8 cellular contexts compared by ENCODE assay signal in genomic region chr1:43946244-43947060, GRCh38. TPM values are rescaled to one million over a fixed set of nuclear protein-coding genes. Genes with fewer than 3 reads are reported as not detected.
A peak's percentile ranks its signal among the peaks of the same experiment; 100 is the strongest.
DNase-seq lines count a peak whose midpoint lies in the region; ATAC-seq, FAIRE-seq and TF ChIP-seq lines count a peak whose summit lies in the region.

TSS of gene IPO13 (plus strand) at chr1:43946950. CDS start at chr1:43947601, 651 bp downstream.

- peaks cover 20 to 51% (median 38%) of the 10 kb centered on the region in 6 donors for H3K4me1 ChIP-seq in spleen

- H3K36me3 Mint-ChIP-seq in immature natural killer cell, result peaks cover 0 to 7% (median 5%) of the 10 kb centered on the region in 3 donors

- WGBS in spleen, 5 donors, result 0 to 2% (median 1%) methylated on average over 35 to 73 of the region's 73 CpGs

- peaks cover 0 to 1% (median 0%) of the 10 kb centered on the region in 3 donors for H3K27me3 Mint-ChIP-seq in immature natural killer cell (ENCODE audit: low read depth in 3 of 3)

- intact Hi-C loops in spleen (cut with DNase I; ENCODE audit: low total_unique reads), result no loop called here

- H3K9me3 ChIP-seq in spleen, result no peaks in the 10 kb centered on the region

- H3K36me3 ChIP-seq in bronchial epithelial cell (ENCODE audit: control insufficient read depth, insufficient read depth, low read length) (peaks cover 5% of the 10 kb centered on the region), spleen (peaks cover 0 to 25% (median 9%) of the 10 kb centered on the region in 6 donors)

- H3K9me3 Mint-ChIP-seq in immature natural killer cell, result no peaks in the 10 kb centered on the region

- H3K27ac ChIP-seq in spleen, result peak within 1 kb of the TSS; percentile 90 to 99 (median 96)

- no peak for FAIRE-seq in bronchial epithelial cell (lab: Jason Lieb, UNC)

- ATAC-seq in GM18870 (IDR thresholded peaks at IDR 0.05; ENCODE audit: unreplicated experiment) (peak; percentile 80), HG03135 (IDR thresholded peaks at IDR 0.05; ENCODE audit: unreplicated experiment) (peak; percentile 91)

- H3K4me3 Mint-ChIP-seq in immature natural killer cell, result peak within 1 kb of the TSS; percentile 91 to 94 (median 91)

- H3K4me3 ChIP-seq in WI38 (ENCODE audit: low read depth, low read length) (peak within 1 kb of the TSS; percentile 88), bronchial epithelial cell (ENCODE audit: low read depth, low read length) (peak within 1 kb of the TSS; percentile 89), spleen (peak within 1 kb of the TSS; percentile 62 to 83 (median 70))

- DNase-seq in AG08395 (ENCODE audit: low spot score) (peak; percentile 98), NCI-H2196 (lab: John Stamatoyannopoulos, UW; ENCODE audit: unreplicated experiment) (peak; percentile 96), bronchial epithelial cell (ENCODE audit: low read depth) (peak; percentile 90), immature natural killer cell (peak; percentile 95 to 97 (median 96)), spleen (peak; percentile 99)

- H3K27me3 ChIP-seq in bronchial epithelial cell (ENCODE audit: control insufficient read depth, insufficient read depth, low read length), result no peaks in the 10 kb centered on the region
- H3K27me3 ChIP-seq in spleen (replicated peaks in 1 of 7), result no peaks in the 10 kb centered on the region

- TF ChIP-seq POLR2A in spleen (IDR thresholded peaks at IDR 0.05), result peak in 1 of 3 donors; percentile 50

- peak; percentile 45 for TF ChIP-seq CTCF in WI38 (IDR thresholded peaks at IDR 0.05; ENCODE audit: low read depth, low read length)
- peak; percentile 77 for TF ChIP-seq CTCF in bronchial epithelial cell (IDR thresholded peaks at IDR 0.05; ENCODE audit: insufficient read depth, low read length, severe bottlenecking)
- peak; percentile 75 to 91 (median 83) for TF ChIP-seq CTCF in spleen (IDR thresholded peaks at IDR 0.05 in 8 of 11, conservative IDR thresholded peaks at IDR 0.05 in 3 of 11)

- peaks cover 34 to 36% of the 10 kb centered on the region in 2 donors for H3K4me1 Mint-ChIP-seq in immature natural killer cell

- H3K27ac Mint-ChIP-seq in immature natural killer cell, result peak within 1 kb of the TSS; percentile 86 to 94 (median 92)

RNA-seq across cellular contexts. Expression of gene IPO13, which starts in this region (rescaled TPM):
- total RNA-seq in bronchial epithelial cell (13.2 and 19.8 TPM in 2 replicates), spleen (10 to 100 TPM; 18.2 to 27.4 (median 22.6) TPM)
- polyA plus RNA-seq in immature natural killer cell (10 to 100 TPM in 2 of 3 donors, 1 to 10 TPM in 1; 9.8 to 18.6 (median 10.3) TPM), spleen (10 to 100 TPM; 10.5 to 19.4 (median 16.4) TPM)

Comparison
In these comparisons a context has a peak if more than half of its experiments do, and no peak if none do; other contexts are left out.
1. Peak in every context shown above with its lines: DNase-seq, ATAC-seq, H3K4me3 ChIP-seq and H3K27ac ChIP-seq.